Comparison of ENCODE assay signal across 10 cellular contexts in genomic region chr12:82326905-82327503, GRCh38. TPM values are rescaled to one million over a fixed set of nuclear protein-coding genes. Genes with fewer than 3 reads are reported as not detected.
A peak's percentile ranks its signal among the peaks of the same experiment; 100 is the strongest.
DNase-seq lines count a peak whose midpoint lies in the region; ATAC-seq, FAIRE-seq and TF ChIP-seq lines count a peak whose summit lies in the region.
"Had no signal": no experiment of that assay in that cellular context is flagged by ENCODE, and none has a peak within 500 bp of the region (broad histone marks: within the 10 kb centered on the region; RNA-seq: fewer than 3 reads in every experiment).

No MANE protein-coding gene starts in this region.

- H3K4me3 ChIP-seq in DND-41 (ENCODE audit: low read depth in 1 of 2, low read length in 2 of 2) = no peak overlapping the region

- H2AFZ ChIP-seq in DND-41 (ENCODE audit: low read depth, low read length) = no peak overlapping the region

- no peaks in the 10 kb centered on the region for H3K36me3 Mint-ChIP-seq in HFFc6 (ENCODE audit: low read depth)
- no peaks in the 10 kb centered on the region for H3K36me3 Mint-ChIP-seq in activated CD4-positive, alpha-beta memory T cell treated with anti-CD3 and anti-CD28 coated beads, Interleukin-2, amount 10 ng/mL, durations not matched to agents 7 days and 5 days (ENCODE audit: low read depth)
- H3K36me3 Mint-ChIP-seq: naive thymus-derived CD8-positive, alpha-beta T cell had no signal

- no peaks in the 10 kb centered on the region for H3K36me3 ChIP-seq in DND-41 (ENCODE audit: insufficient read depth, low read length)

- no peak overlapping the region for H3K27ac ChIP-seq in DND-41 (ENCODE audit: low read length)

- no peaks in the 10 kb centered on the region for H3K27me3 Mint-ChIP-seq in HFFc6 (ENCODE audit: insufficient read depth)
- no peaks in the 10 kb centered on the region for H3K27me3 Mint-ChIP-seq in activated CD4-positive, alpha-beta memory T cell treated with anti-CD3 and anti-CD28 coated beads, Interleukin-2, amount 10 ng/mL, durations not matched to agents 7 days and 5 days

- no peak overlapping the region for H3K9ac ChIP-seq in DND-41 (ENCODE audit: low read depth, low read length)

- H3K9me3 Mint-ChIP-seq in HFFc6 = no peaks in the 10 kb centered on the region
- H3K9me3 Mint-ChIP-seq in activated CD4-positive, alpha-beta memory T cell treated with anti-CD3 and anti-CD28 coated beads, Interleukin-2, amount 10 ng/mL, durations not matched to agents 7 days and 5 days = no peaks in the 10 kb centered on the region
- H3K9me3 Mint-ChIP-seq: naive thymus-derived CD8-positive, alpha-beta T cell; T-helper 1 cell treated with Interleukin-12 subunit alpha and Interleukin-12 subunit beta and Interleukin-4 antibody, amounts not matched to agents 30 μg/mL and 1 μg/mL, for 36 hours had no signal

- H3K4me3 Mint-ChIP-seq in HFFc6 = no peak overlapping the region
- H3K4me3 Mint-ChIP-seq in activated CD4-positive, alpha-beta memory T cell treated with anti-CD3 and anti-CD28 coated beads, Interleukin-2, amount 10 ng/mL, durations not matched to agents 7 days and 5 days = no peak overlapping the region
- H3K4me3 Mint-ChIP-seq: naive thymus-derived CD8-positive, alpha-beta T cell; T-helper 1 cell treated with Interleukin-12 subunit alpha and Interleukin-12 subunit beta and Interleukin-4 antibody, amounts not matched to agents 30 μg/mL and 1 μg/mL, for 36 hours had no signal

- POLR2A ChIA-PET in activated CD4-positive, alpha-beta memory T cell treated with anti-CD3 and anti-CD28 coated beads, Interleukin-2, amount 10 ng/mL, durations not matched to agents 7 days and 5 days (lab: Charles Lee) = no interaction called here

- no peaks in the 10 kb centered on the region for H3K9me3 ChIP-seq in DND-41 (ENCODE audit: insufficient read depth, low read length, severe bottlenecking)

- peak; percentile 49 for FAIRE-seq in colon (lab: Jason Lieb, UNC)

- no peaks in the 10 kb centered on the region for H3K4me1 Mint-ChIP-seq in HFFc6 (ENCODE audit: low read depth)
- no peaks in the 10 kb centered on the region for H3K4me1 Mint-ChIP-seq in activated CD4-positive, alpha-beta memory T cell treated with anti-CD3 and anti-CD28 coated beads, Interleukin-2, amount 10 ng/mL, durations not matched to agents 7 days and 5 days
- H3K4me1 Mint-ChIP-seq: naive thymus-derived CD8-positive, alpha-beta T cell had no signal

- TF ChIP-seq CTCF in DND-41 (IDR thresholded peaks at IDR 0.05; ENCODE audit: borderline replicate concordance, extremely low read depth, low read length, poor library complexity, severe bottlenecking) (peak; percentile 57), HFFc6 (IDR thresholded peaks at IDR 0.05) (peak; percentile 77)

- CTCF ChIA-PET in activated CD4-positive, alpha-beta memory T cell treated with anti-CD3 and anti-CD28 coated beads, Interleukin-2, amount 10 ng/mL, durations not matched to agents 7 days and 5 days (lab: Charles Lee) = no interaction called here

- ATAC-seq in DND-41 (ENCODE audit: insufficient read depth, low read depth) = no peak
- ATAC-seq in HG03442 (IDR thresholded peaks at IDR 0.05; ENCODE audit: unreplicated experiment) = no peak
- ATAC-seq: naive thymus-derived CD8-positive, alpha-beta T cell had no signal

- H3K4me2 ChIP-seq in DND-41 (ENCODE audit: insufficient read depth, low read length) = no peak overlapping the region

- H3K4me1 ChIP-seq in DND-41 (ENCODE audit: insufficient read depth, low read length) = no peaks in the 10 kb centered on the region

- DNase-seq in DND-41 = no peak
- peak; percentile 10 for DNase-seq in HFFc6
- DNase-seq in NCI-H446 (lab: John Stamatoyannopoulos, UW) = peak; percentile 34 to 72
- peak; percentile 9 for DNase-seq in non-pigmented ciliary epithelial cell (ENCODE audit: low read depth)
- DNase-seq in activated CD4-positive, alpha-beta memory T cell treated with anti-CD3 and anti-CD28 coated beads, Interleukin-2, amount 10 ng/mL, durations not matched to agents 7 days and 5 days = no peak
- no peak for DNase-seq in NCI-H1930 (lab: John Stamatoyannopoulos, UW)

- no peaks in the 10 kb centered on the region for H4K20me1 ChIP-seq in DND-41 (ENCODE audit: insufficient read depth, low read length)

- H3K79me2 ChIP-seq in DND-41 (ENCODE audit: insufficient read depth, low read length) = no peaks in the 10 kb centered on the region

- H3K27me3 ChIP-seq in DND-41 (ENCODE audit: insufficient read depth, low read length, poor library complexity) = no peaks in the 10 kb centered on the region

- no peak overlapping the region for H3K27ac Mint-ChIP-seq in HFFc6
- no peak overlapping the region for H3K27ac Mint-ChIP-seq in activated CD4-positive, alpha-beta memory T cell treated with anti-CD3 and anti-CD28 coated beads, Interleukin-2, amount 10 ng/mL, durations not matched to agents 7 days and 5 days
- H3K27ac Mint-ChIP-seq: naive thymus-derived CD8-positive, alpha-beta T cell; T-helper 1 cell treated with Interleukin-12 subunit alpha and Interleukin-12 subunit beta and Interleukin-4 antibody, amounts not matched to agents 30 μg/mL and 1 μg/mL, for 36 hours had no signal

RNA-seq across cellular contexts. Expression of gene CCDC59, which starts 31.2 kb away (rescaled TPM):
- total RNA-seq in HFFc6 (2021; fragmentation: NEBNext Ultra II Directional; extraction: Animal tissue kit (Norgen Biotek cat#: 25700)) = 10 to 100 TPM; 36.5 to 44.1 (median 42.4) TPM
- total RNA-seq in activated CD4-positive, alpha-beta memory T cell treated with anti-CD3 and anti-CD28 coated beads, Interleukin-2, amount 10 ng/mL, durations not matched to agents 7 days and 5 days = 10 to 100 TPM; 48.3 to 50.4 TPM

RNA-seq across cellular contexts. Expression of gene METTL25, which starts 31.3 kb away (rescaled TPM):
- total RNA-seq in HFFc6 (2021; fragmentation: NEBNext Ultra II Directional; extraction: Animal tissue kit (Norgen Biotek cat#: 25700)) = 1 to 10 TPM; 4.5 to 7.3 (median 5.8) TPM
- total RNA-seq in activated CD4-positive, alpha-beta memory T cell treated with anti-CD3 and anti-CD28 coated beads, Interleukin-2, amount 10 ng/mL, durations not matched to agents 7 days and 5 days = 1 to 10 TPM; 7.0 to 8.9 TPM

Comparison
In these comparisons a context has a peak if more than half of its experiments do, and no peak if none do; other contexts are left out.
1. DNase-seq: peak in HFFc6 (single experiment), NCI-H446 (2 of 2) and non-pigmented ciliary epithelial cell (single experiment); none in DND-41 (single experiment), activated CD4-positive, alpha-beta memory T cell treated with anti-CD3 and anti-CD28 coated beads, Interleukin-2, amount 10 ng/mL, durations not matched to agents 7 days and 5 days (single experiment) and NCI-H1930 (0 of 2).